8 cellular contexts compared by ENCODE assay signal in the genomic region with DNA sequence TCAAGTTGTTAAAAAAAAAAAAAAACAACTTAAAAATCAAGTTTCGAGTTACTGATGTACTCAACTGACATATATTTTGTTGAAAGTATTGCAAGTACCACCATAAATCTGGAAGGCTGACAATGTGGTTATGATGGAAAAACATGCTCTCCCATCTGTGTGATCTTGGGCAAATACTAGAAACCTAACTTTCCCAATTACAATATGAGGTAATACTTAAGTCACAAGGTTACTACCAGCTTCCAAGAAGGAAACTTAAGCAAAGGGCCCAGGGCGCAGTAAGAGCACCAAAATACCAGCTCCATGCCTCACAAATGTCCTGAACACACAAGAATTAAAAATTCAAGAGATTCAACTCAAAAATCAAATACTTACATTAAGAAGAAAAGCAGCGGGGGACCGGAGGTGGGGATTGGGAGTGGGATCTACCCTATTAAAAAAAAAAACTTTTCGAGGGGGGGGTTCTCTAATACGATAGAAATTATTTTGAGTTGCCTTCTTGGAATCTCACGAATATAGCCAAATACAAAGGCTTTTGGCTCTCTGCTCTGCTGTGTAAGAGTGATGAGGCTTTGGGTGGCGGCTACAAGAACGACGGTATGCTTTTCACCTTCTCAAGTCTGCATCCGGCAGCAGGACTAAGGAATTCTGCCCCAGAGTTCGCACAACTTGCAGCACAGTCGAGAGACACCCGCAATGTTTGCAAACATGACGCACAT. TPM values are rescaled to one million over a fixed set of nuclear protein-coding genes. Genes with fewer than 3 reads are reported as not detected.
DNase-seq lines count a peak whose midpoint lies in the region; ATAC-seq, FAIRE-seq and TF ChIP-seq lines count a peak whose summit lies in the region.

No MANE protein-coding gene starts in this region.

- ATAC-seq in pancreas (peak; percentile 36 to 52 (median 49)), HG02840 (IDR thresholded peaks at IDR 0.05; ENCODE audit: low FRiP score, unreplicated experiment) (no peak), HG03571 (IDR thresholded peaks at IDR 0.05; ENCODE audit: unreplicated experiment) (no peak)

- peak overlapping the region; percentile 86 for H3K4me3 Mint-ChIP-seq in activated T-helper 1 cell treated with anti-CD3 and anti-CD28 coated beads, Interleukin-12 subunit alpha, Interleukin-12 subunit beta, Interleukin-2, Interleukin-4 antibody, amounts not matched to agents 30 ng/mL and 10 ng/mL and 1 ng/mL, durations not matched to agents 14 hours and 24 hours and 36 hours
- H3K4me3 Mint-ChIP-seq in glutamatergic neuron (ENCODE audit: unreplicated experiment) = peak overlapping the region; percentile 86

- peaks cover 4 to 16% (median 11%) of the 10 kb centered on the region in 3 donors for H3K4me1 ChIP-seq in pancreas

- no peak for TF ChIP-seq CTCF in glutamatergic neuron (IDR thresholded peaks at IDR 0.05; ENCODE audit: partially characterized antibody, unreplicated experiment)
- TF ChIP-seq CTCF in pancreas (IDR thresholded peaks at IDR 0.05) = no peak

- H3K36me3 ChIP-seq in pancreas = peaks cover 0 to 13% (median 0%) of the 10 kb centered on the region in 3 donors

- peaks cover 10% of the 10 kb centered on the region for H3K27me3 Mint-ChIP-seq in activated T-helper 1 cell treated with anti-CD3 and anti-CD28 coated beads, Interleukin-12 subunit alpha, Interleukin-12 subunit beta, Interleukin-2, Interleukin-4 antibody, amounts not matched to agents 30 ng/mL and 10 ng/mL and 1 ng/mL, durations not matched to agents 14 hours and 24 hours and 36 hours (ENCODE audit: insufficient read depth)
- no peaks in the 10 kb centered on the region for H3K27me3 Mint-ChIP-seq in glutamatergic neuron (ENCODE audit: unreplicated experiment)

- peak overlapping the region; percentile 55 for H3K27ac Mint-ChIP-seq in activated T-helper 1 cell treated with anti-CD3 and anti-CD28 coated beads, Interleukin-12 subunit alpha, Interleukin-12 subunit beta, Interleukin-2, Interleukin-4 antibody, amounts not matched to agents 30 ng/mL and 10 ng/mL and 1 ng/mL, durations not matched to agents 14 hours and 24 hours and 36 hours
- H3K27ac Mint-ChIP-seq in glutamatergic neuron (ENCODE audit: unreplicated experiment) = peak overlapping the region; percentile 26

- DNase-seq in activated gamma-delta T cell treated with Interleukin-2 at 50 U/mL for 16 hours = peak; percentile 10
- DNase-seq in activated gamma-delta T cell (lab: John Stamatoyannopoulos, UW) = no peak
- DNase-seq in NCI-H1694 treated with DMSO at 0.1 percent for 48 hours (lab: John Stamatoyannopoulos, UW) = peak; percentile 19
- peak; percentile 5 for DNase-seq in activated T-helper 1 cell treated with anti-CD3 and anti-CD28 coated beads, Interleukin-12 subunit alpha, Interleukin-12 subunit beta, Interleukin-2, Interleukin-4 antibody, amounts not matched to agents 30 ng/mL and 10 ng/mL and 1 ng/mL, durations not matched to agents 14 hours and 24 hours and 36 hours (ENCODE audit: low spot score)
- no peak for DNase-seq in glutamatergic neuron
- DNase-seq in pancreas = peak in 3 of 6 donors; percentile 34 to 55 (median 45)

- 1% methylated on average over 15 of the region's 15 CpGs for WGBS in pancreas, 2 donors

- peaks cover 9% of the 10 kb centered on the region for H3K36me3 Mint-ChIP-seq in activated T-helper 1 cell treated with anti-CD3 and anti-CD28 coated beads, Interleukin-12 subunit alpha, Interleukin-12 subunit beta, Interleukin-2, Interleukin-4 antibody, amounts not matched to agents 30 ng/mL and 10 ng/mL and 1 ng/mL, durations not matched to agents 14 hours and 24 hours and 36 hours (ENCODE audit: low read depth)
- H3K36me3 Mint-ChIP-seq in glutamatergic neuron (ENCODE audit: unreplicated experiment) = no peaks in the 10 kb centered on the region

- FAIRE-seq in pancreas (lab: Jason Lieb, UNC) = no peak

- H3K4me3 ChIP-seq in pancreas = peak overlapping the region; percentile 68 to 96 (median 89)

- intact Hi-C loops in activated T-helper 1 cell treated with anti-CD3 and anti-CD28 coated beads, Interleukin-12 subunit alpha, Interleukin-12 subunit beta, Interleukin-2, Interleukin-4 antibody, amounts not matched to agents 30 ng/mL and 10 ng/mL and 1 ng/mL, durations not matched to agents 14 hours and 24 hours and 36 hours (cut with micrococcal nuclease) = loop anchor here (2.0 to 10.0 kb wide), 6 partner anchors 60 to 972 kb away; partner anchors contain the start of genes ATL1, KLHDC1 and MAP4K5
- intact Hi-C loops in pancreas (cut with DNase I) = no loop called here

- H3K9me3 Mint-ChIP-seq in activated T-helper 1 cell treated with anti-CD3 and anti-CD28 coated beads, Interleukin-12 subunit alpha, Interleukin-12 subunit beta, Interleukin-2, Interleukin-4 antibody, amounts not matched to agents 30 ng/mL and 10 ng/mL and 1 ng/mL, durations not matched to agents 14 hours and 24 hours and 36 hours = no peaks in the 10 kb centered on the region
- no peaks in the 10 kb centered on the region for H3K9me3 Mint-ChIP-seq in glutamatergic neuron (ENCODE audit: unreplicated experiment)

- H3K4me1 Mint-ChIP-seq in activated T-helper 1 cell treated with anti-CD3 and anti-CD28 coated beads, Interleukin-12 subunit alpha, Interleukin-12 subunit beta, Interleukin-2, Interleukin-4 antibody, amounts not matched to agents 30 ng/mL and 10 ng/mL and 1 ng/mL, durations not matched to agents 14 hours and 24 hours and 36 hours (ENCODE audit: low read depth) = peaks cover 15% of the 10 kb centered on the region
- H3K4me1 Mint-ChIP-seq in glutamatergic neuron (ENCODE audit: low read depth, unreplicated experiment) = peaks cover 5% of the 10 kb centered on the region

- peak overlapping the region; percentile 92 to 99 (median 98) for H3K27ac ChIP-seq in pancreas

- no peaks in the 10 kb centered on the region for H3K9me3 ChIP-seq in pancreas

- H3K27me3 ChIP-seq in pancreas = no peaks in the 10 kb centered on the region

RNA-seq across cellular contexts. Expression of gene SAV1, which starts 1.2 kb away (rescaled TPM):
- total RNA-seq in activated T-helper 1 cell treated with anti-CD3 and anti-CD28 coated beads, Interleukin-12 subunit alpha, Interleukin-12 subunit beta, Interleukin-2, Interleukin-4 antibody, amounts not matched to agents 30 ng/mL and 10 ng/mL and 1 ng/mL, durations not matched to agents 14 hours and 24 hours and 36 hours = 10.3 and 12.3 TPM in 2 replicates
- total RNA-seq in glutamatergic neuron (ENCODE audit: unreplicated experiment) (11.6 TPM), pancreas (10 to 100 TPM; 32.6 to 49.2 (median 38.5) TPM)
- 10 to 100 TPM; 14.8 to 19.5 TPM for polyA plus RNA-seq in pancreas

Comparison
In these comparisons a context has a peak if more than half of its experiments do, and no peak if none do; other contexts are left out.
1. DNase-seq: peak in activated gamma-delta T cell treated with Interleukin-2 at 50 U/mL for 16 hours (single experiment), NCI-H1694 treated with DMSO at 0.1 percent for 48 hours (single experiment) and activated T-helper 1 cell treated with anti-CD3 and anti-CD28 coated beads, Interleukin-12 subunit alpha, Interleukin-12 subunit beta, Interleukin-2, Interleukin-4 antibody, amounts not matched to agents 30 ng/mL and 10 ng/mL and 1 ng/mL, durations not matched to agents 14 hours and 24 hours and 36 hours (single experiment); none in activated gamma-delta T cell (single experiment) and glutamatergic neuron (single experiment).
2. ATAC-seq: peak in pancreas (4 of 4); none in HG02840 (single experiment) and HG03571 (single experiment).